Comparison of ENCODE assay signal across 39 cellular contexts in the genomic region with DNA sequence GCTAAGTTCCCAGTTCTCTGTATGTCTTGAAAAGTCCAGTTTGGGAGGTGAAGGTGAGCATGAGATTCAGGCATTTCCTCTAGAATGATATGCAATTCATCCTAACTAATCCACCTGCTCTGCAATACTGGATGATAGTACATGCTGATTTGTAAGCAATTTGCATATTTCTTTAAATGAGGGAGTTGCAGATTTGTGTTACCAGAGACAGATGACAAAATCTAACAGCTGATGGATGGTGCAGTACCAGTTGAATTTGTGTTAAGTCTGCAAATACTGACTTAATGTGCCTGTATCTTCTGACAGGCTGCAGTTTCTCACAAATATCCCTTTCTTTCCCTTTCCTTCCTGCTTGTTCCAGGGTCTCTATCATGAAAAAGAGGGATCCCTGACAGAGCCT.
"Had no signal": no experiment of that assay in that cellular context is flagged by ENCODE, and none has a peak within 500 bp of the region (broad histone marks: within the 10 kb centered on the region; RNA-seq: fewer than 3 reads in every experiment).

No MANE protein-coding gene starts in this region.

- H3K4me1 Mint-ChIP-seq: activated naive CD4-positive, alpha-beta T cell treated with anti-CD3 and anti-CD28 coated beads, Interleukin-2, amount 10 ng/mL, durations not matched to agents 7 days and 5 days; activated naive CD4-positive, alpha-beta T cell treated with anti-CD3 and anti-CD28 coated beads, Interleukin-2, amount 50 U/mL, for 24 hours; activated naive CD8-positive, alpha-beta T cell treated with anti-CD3 and anti-CD28 coated beads for 36 hours; activated naive CD8-positive, alpha-beta T cell treated with anti-CD3 and anti-CD28 coated beads, Interleukin-2, amount 10 ng/mL, durations not matched to agents 7 days and 5 days; activated naive CD8-positive, alpha-beta T cell treated with anti-CD3 and anti-CD28 coated beads, Interleukin-2, amount 50 U/mL, for 24 hours; activated T-helper 17 cell treated with anti-CD3 and anti-CD28 coated beads, Interleukin-2, amount 50 U/mL, for 72 hours; brain; central memory CD8-positive, alpha-beta T cell had no signal

- H3K4me3 ChIP-seq: adrenal gland, ascending aorta, body of pancreas, breast epithelium, cardiac muscle cell had no signal

- FAIRE-seq: astrocyte, bronchial epithelial cell had no signal

- H3K9me3 ChIP-seq: adrenal gland, ascending aorta, body of pancreas had no signal

- H3K27ac ChIP-seq: adrenal gland, ascending aorta, body of pancreas, brain microvascular endothelial cell, breast epithelium, cardiac muscle cell had no signal

- DNase-seq: activated effector memory CD4-positive, alpha-beta T cell treated with anti-CD3 and anti-CD28 coated beads, Interleukin-2, amount 50 U/mL, for 16 hours; activated effector memory CD4-positive, alpha-beta T cell treated with Interleukin-2 at 50 U/mL for 16 hours; activated gamma-delta T cell; activated gamma-delta T cell treated with Interleukin-2 at 50 U/mL for 16 hours; activated naive CD4-positive, alpha-beta T cell; activated naive CD4-positive, alpha-beta T cell treated with anti-CD3 and anti-CD28 coated beads for 36 hours; activated naive CD4-positive, alpha-beta T cell treated with anti-CD3 and anti-CD28 coated beads, Interleukin-2, amount 10 ng/mL, durations not matched to agents 7 days and 5 days; activated naive CD4-positive, alpha-beta T cell treated with anti-CD3 and anti-CD28 coated beads, Interleukin-2, amount 50 U/mL, for 16 hours; activated naive CD4-positive, alpha-beta T cell treated with Interleukin-2 at 50 U/mL for 16 hours; activated naive CD8-positive, alpha-beta T cell treated with anti-CD3 and anti-CD28 coated beads for 36 hours; activated naive CD8-positive, alpha-beta T cell treated with anti-CD3 and anti-CD28 coated beads, Interleukin-2, amount 10 ng/mL, durations not matched to agents 7 days and 5 days; activated naive CD8-positive, alpha-beta T cell treated with anti-CD3 and anti-CD28 coated beads, Interleukin-2, amount 50 U/mL, for 24 hours; activated T-cell treated with anti-CD3 and anti-CD28 coated beads, Interleukin-2, amount 50 U/mL, for 1 hour; activated T-cell treated with anti-CD3 and anti-CD28 coated beads, Interleukin-2, amount 50 U/mL, for 24 hours; activated T-cell treated with anti-CD3 and anti-CD28 coated beads, Interleukin-2, amount 50 U/mL, for 4 hours; activated T-cell treated with anti-CD3 and anti-CD28 coated beads, Interleukin-2, amount 50 U/mL, for 48 hours; activated T-cell treated with anti-CD3 and anti-CD28 coated beads, Interleukin-2, amount 50 U/mL, for 72 hours; adrenal gland; amygdala; anterior cingulate cortex; aorta; body of pancreas; brain microvascular endothelial cell; caudate nucleus; central memory CD4-positive, alpha-beta T cell; cerebellar nuclear complex had no signal

- H3K27me3 ChIP-seq: adrenal gland, ascending aorta, body of pancreas, brain microvascular endothelial cell, breast epithelium, cardiac muscle cell had no signal

- H3K4me3 Mint-ChIP-seq: activated naive CD4-positive, alpha-beta T cell treated with anti-CD3 and anti-CD28 coated beads for 36 hours; activated naive CD4-positive, alpha-beta T cell treated with anti-CD3 and anti-CD28 coated beads, Interleukin-2, amount 10 ng/mL, durations not matched to agents 7 days and 5 days; activated naive CD4-positive, alpha-beta T cell treated with anti-CD3 and anti-CD28 coated beads, Interleukin-2, amount 50 U/mL, for 24 hours; activated naive CD8-positive, alpha-beta T cell; activated naive CD8-positive, alpha-beta T cell treated with anti-CD3 and anti-CD28 coated beads for 36 hours; activated naive CD8-positive, alpha-beta T cell treated with anti-CD3 and anti-CD28 coated beads, Interleukin-2, amount 10 ng/mL, durations not matched to agents 7 days and 5 days; activated naive CD8-positive, alpha-beta T cell treated with anti-CD3 and anti-CD28 coated beads, Interleukin-2, amount 50 U/mL, for 24 hours; activated T-cell treated with anti-CD3 and anti-CD28 coated beads, Interleukin-2, amount 50 U/mL, for 24 hours; activated T-cell treated with anti-CD3 and anti-CD28 coated beads, Interleukin-2, amount 50 U/mL, for 4 hours; activated T-cell treated with anti-CD3 and anti-CD28 coated beads, Interleukin-2, amount 50 U/mL, for 72 hours; activated T-helper 1 cell treated with anti-CD3 and anti-CD28 coated beads, Interleukin-12 subunit alpha, Interleukin-12 subunit beta, Interleukin-2, Interleukin-4 antibody, amounts not matched to agents 30 ng/mL and 10 ng/mL and 1 ng/mL, durations not matched to agents 14 hours and 24 hours and 36 hours; activated T-helper 17 cell treated with anti-CD3 and anti-CD28 coated beads, Interleukin-2, amount 50 U/mL, for 72 hours; brain; central memory CD8-positive, alpha-beta T cell had no signal

- H3K36me3 Mint-ChIP-seq: activated naive CD4-positive, alpha-beta T cell treated with anti-CD3 and anti-CD28 coated beads, Interleukin-2, amount 10 ng/mL, durations not matched to agents 7 days and 5 days; activated naive CD4-positive, alpha-beta T cell treated with anti-CD3 and anti-CD28 coated beads, Interleukin-2, amount 50 U/mL, for 24 hours; activated naive CD4-positive, alpha-beta T cell treated with anti-CD3 and anti-CD28 coated beads, Interleukin-2, amount 50 U/mL, for 72 hours; activated naive CD8-positive, alpha-beta T cell; activated naive CD8-positive, alpha-beta T cell treated with anti-CD3 and anti-CD28 coated beads for 36 hours; activated naive CD8-positive, alpha-beta T cell treated with anti-CD3 and anti-CD28 coated beads, Interleukin-2, amount 10 ng/mL, durations not matched to agents 7 days and 5 days; brain had no signal

- H3K36me3 ChIP-seq: adrenal gland, ascending aorta, brain microvascular endothelial cell, breast epithelium, cardiac muscle cell had no signal

- H3K9me3 Mint-ChIP-seq: activated naive CD4-positive, alpha-beta T cell treated with anti-CD3 and anti-CD28 coated beads for 36 hours; activated naive CD4-positive, alpha-beta T cell treated with anti-CD3 and anti-CD28 coated beads, Interleukin-2, amount 10 ng/mL, durations not matched to agents 7 days and 5 days; activated naive CD4-positive, alpha-beta T cell treated with anti-CD3 and anti-CD28 coated beads, Interleukin-2, amount 50 U/mL, for 24 hours; activated naive CD4-positive, alpha-beta T cell treated with anti-CD3 and anti-CD28 coated beads, Interleukin-2, amount 50 U/mL, for 72 hours; activated naive CD8-positive, alpha-beta T cell treated with anti-CD3 and anti-CD28 coated beads for 36 hours; activated naive CD8-positive, alpha-beta T cell treated with anti-CD3 and anti-CD28 coated beads, Interleukin-2, amount 10 ng/mL, durations not matched to agents 7 days and 5 days; activated naive CD8-positive, alpha-beta T cell treated with anti-CD3 and anti-CD28 coated beads, Interleukin-2, amount 50 U/mL, for 24 hours; activated T-cell treated with anti-CD3 and anti-CD28 coated beads, Interleukin-2, amount 50 U/mL, for 24 hours; activated T-cell treated with anti-CD3 and anti-CD28 coated beads, Interleukin-2, amount 50 U/mL, for 4 hours; activated T-cell treated with anti-CD3 and anti-CD28 coated beads, Interleukin-2, amount 50 U/mL, for 72 hours; activated T-helper 1 cell treated with anti-CD3 and anti-CD28 coated beads, Interleukin-12 subunit alpha, Interleukin-12 subunit beta, Interleukin-2, Interleukin-4 antibody, amounts not matched to agents 30 ng/mL and 10 ng/mL and 1 ng/mL, durations not matched to agents 14 hours and 24 hours and 36 hours; activated T-helper 17 cell treated with anti-CD3 and anti-CD28 coated beads, Interleukin-2, amount 50 U/mL, for 72 hours; activated T-helper 2 cell treated with anti-CD3 and anti-CD28 coated beads, Interferon-gamma antibody, Interleukin-2, Interleukin-4, amounts not matched to agents 10 μg/mL and 5 μg/mL and 100 μg/mL, durations not matched to agents 14 hours and 24 hours and 36 hours; central memory CD8-positive, alpha-beta T cell had no signal

- ATAC-seq: activated naive CD4-positive, alpha-beta T cell treated with anti-CD3 and anti-CD28 coated beads, Interleukin-2, amount 50 U/mL, for 72 hours; activated naive CD8-positive, alpha-beta T cell treated with anti-CD3 and anti-CD28 coated beads, Interleukin-2, amount 50 U/mL, for 24 hours; activated T-cell treated with anti-CD3 and anti-CD28 coated beads, Interleukin-2, amount 50 U/mL, for 4 hours; activated T-cell treated with anti-CD3 and anti-CD28 coated beads, Interleukin-2, amount 50 U/mL, for 72 hours; activated T-helper 17 cell treated with anti-CD3 and anti-CD28 coated beads, Interleukin-2, amount 50 U/mL, for 72 hours; body of pancreas had no signal

- H3K27me3 Mint-ChIP-seq: activated naive CD4-positive, alpha-beta T cell treated with anti-CD3 and anti-CD28 coated beads, Interleukin-2, amount 10 ng/mL, durations not matched to agents 7 days and 5 days had no signal

- H3K4me1 ChIP-seq: adrenal gland, ascending aorta, body of pancreas, breast epithelium had no signal

- H3K27ac Mint-ChIP-seq: activated naive CD4-positive, alpha-beta T cell treated with anti-CD3 and anti-CD28 coated beads for 36 hours; activated naive CD4-positive, alpha-beta T cell treated with anti-CD3 and anti-CD28 coated beads, Interleukin-2, amount 10 ng/mL, durations not matched to agents 7 days and 5 days; activated naive CD4-positive, alpha-beta T cell treated with anti-CD3 and anti-CD28 coated beads, Interleukin-2, amount 50 U/mL, for 24 hours; activated naive CD4-positive, alpha-beta T cell treated with anti-CD3 and anti-CD28 coated beads, Interleukin-2, amount 50 U/mL, for 72 hours; activated naive CD8-positive, alpha-beta T cell; activated naive CD8-positive, alpha-beta T cell treated with anti-CD3 and anti-CD28 coated beads for 36 hours; activated naive CD8-positive, alpha-beta T cell treated with anti-CD3 and anti-CD28 coated beads, Interleukin-2, amount 10 ng/mL, durations not matched to agents 7 days and 5 days; activated naive CD8-positive, alpha-beta T cell treated with anti-CD3 and anti-CD28 coated beads, Interleukin-2, amount 50 U/mL, for 24 hours; activated T-cell treated with anti-CD3 and anti-CD28 coated beads, Interleukin-2, amount 50 U/mL, for 24 hours; activated T-cell treated with anti-CD3 and anti-CD28 coated beads, Interleukin-2, amount 50 U/mL, for 72 hours; activated T-helper 1 cell treated with anti-CD3 and anti-CD28 coated beads, Interleukin-12 subunit alpha, Interleukin-12 subunit beta, Interleukin-2, Interleukin-4 antibody, amounts not matched to agents 30 ng/mL and 10 ng/mL and 1 ng/mL, durations not matched to agents 14 hours and 24 hours and 36 hours; activated T-helper 17 cell treated with anti-CD3 and anti-CD28 coated beads, Interleukin-2, amount 50 U/mL, for 72 hours; activated T-helper 2 cell treated with anti-CD3 and anti-CD28 coated beads, Interferon-gamma antibody, Interleukin-2, Interleukin-4, amounts not matched to agents 10 μg/mL and 5 μg/mL and 100 μg/mL, durations not matched to agents 14 hours and 24 hours and 36 hours; brain had no signal
